In genomic region chr2:14773696-14774095, GRCh38 we compare ENCODE assay signal across 18 cellular contexts.
"Had no signal": no experiment of that assay in that cellular context is flagged by ENCODE, and none has a peak within 500 bp of the region (broad histone marks: within the 10 kb centered on the region; RNA-seq: fewer than 3 reads in every experiment).

No MANE protein-coding gene starts in this region.

- H3K9me3 ChIP-seq: esophagus squamous epithelium, prostate gland, right lobe of liver, spleen, tibial artery had no signal

- H3K4me3 ChIP-seq: esophagus squamous epithelium, hepatocyte, neural progenitor cell, prostate gland, right lobe of liver, spleen, tibial artery had no signal

- H3K27ac ChIP-seq: esophagus squamous epithelium, hepatocyte, neural progenitor cell, parathyroid adenoma, prostate gland, right lobe of liver, spleen, tibial artery had no signal

- DNase-seq: effector memory CD4-positive, alpha-beta T cell; esophagus squamous epithelium; foreskin melanocyte; head of caudate nucleus; left colon; mammary epithelial cell; natural killer cell; right lobe of liver; spleen; stimulated activated CD4-positive, alpha-beta T cell treated with anti-CD3 and anti-CD28 coated beads, Interleukin-15, amount 100 ng/mL, for 24 hours; stimulated activated CD4-positive, alpha-beta T cell treated with anti-CD3 and anti-CD28 coated beads, Interleukin-1b, Interleukin-23, amount 100 ng/mL, for 48 hours; stimulated activated CD4-positive, alpha-beta T cell treated with anti-CD3 and anti-CD28 coated beads, Interleukin-4, amount 100 ng/mL, for 24 hours; tibial artery had no signal

- H3K27me3 ChIP-seq: esophagus squamous epithelium, hepatocyte, neural progenitor cell, right lobe of liver, spleen, tibial artery had no signal

- H3K36me3 ChIP-seq: esophagus squamous epithelium, neural progenitor cell, prostate gland, right lobe of liver, spleen, tibial artery had no signal

- ATAC-seq: left colon; natural killer cell; right lobe of liver; stimulated activated memory B cell treated with anti-CD40 and anti-IgM and Interleukin-4, amounts not matched to agents 10 μg/mL and 1 μg/mL and 100 μg/mL, for 72 hours had no signal
